Comparison of ENCODE assay signal across 20 cellular contexts in genomic region chr17:44362056-44362355, GRCh38. TPM values are rescaled to one million over a fixed set of nuclear protein-coding genes. Genes with fewer than 3 reads are reported as not detected.
DNase-seq lines count a peak whose midpoint lies in the region; ATAC-seq, FAIRE-seq and TF ChIP-seq lines count a peak whose summit lies in the region.
"Had no signal": no experiment of that assay in that cellular context is flagged by ENCODE, and none has a peak within 500 bp of the region (broad histone marks: within the 10 kb centered on the region; RNA-seq: fewer than 3 reads in every experiment).

No MANE protein-coding gene starts in this region.

- POLR2A ChIA-PET in H1 (lab: Charles Lee; ENCODE audit: partially characterized antibody): interaction anchor here (1.1 to 3.8 kb wide), 12 partner anchors 8 to 171 kb away, joined by 3 to 15 read pairs (median 4); no protein-coding TSS in a partner anchor

- H3K18ac ChIP-seq in H1 (ENCODE audit: extremely low read depth, low read length) (no peak overlapping the region), neuronal stem cell (ENCODE audit: low read length) (peak overlapping the region; percentile 5)

- no peak overlapping the region for H4K8ac ChIP-seq in H1 (ENCODE audit: extremely low read depth, insufficient read depth, low read length)
- H4K8ac ChIP-seq in neuronal stem cell (ENCODE audit: low read depth, low read length): no peak overlapping the region

- H3K27ac ChIP-seq in H1 (ENCODE audit: low read depth, low read length): no peak overlapping the region
- H3K27ac ChIP-seq in neuronal stem cell (replicated peaks; ENCODE audit: low read length): no peak overlapping the region
- H3K27ac ChIP-seq: prostate gland, tibial artery had no signal

- H3K79me1 ChIP-seq in H1 (ENCODE audit: low read depth, low read length): peaks cover 12% of the 10 kb centered on the region
- peaks cover 21% of the 10 kb centered on the region for H3K79me1 ChIP-seq in neuronal stem cell (ENCODE audit: low read depth, low read length)

- CTCF ChIA-PET in H1 (lab: Charles Lee; ENCODE audit: partially characterized antibody): interaction anchor here (0.7 to 10.1 kb wide), 9 partner anchors 11 to 419 kb away, joined by 3 to 177 read pairs (median 4); partner anchors contain the start of gene GRN

- H3K4me2 ChIP-seq in Loucy (ENCODE audit: low read depth, low read length, poor library complexity, severe bottlenecking) (peak overlapping the region; percentile 89), H1 (ENCODE audit: insufficient read depth in 1 of 2, low read depth in 2 of 2, low read length in 2 of 2) (peak overlapping the region; percentile 52 to 79), neuronal stem cell (ENCODE audit: insufficient read depth, low read length, poor library complexity, severe bottlenecking) (peak overlapping the region; percentile 81)

- no peak overlapping the region for H2BK12ac ChIP-seq in H1 (ENCODE audit: low read depth, low read length)
- no peak overlapping the region for H2BK12ac ChIP-seq in neuronal stem cell (ENCODE audit: low read length)

- H3K4me1 ChIP-seq in ES-I3 (ENCODE audit: insufficient read depth, low read length) (peaks cover 20% of the 10 kb centered on the region), Loucy (ENCODE audit: insufficient read depth, low read length, poor library complexity, severe bottlenecking) (peaks cover 10% of the 10 kb centered on the region), H1 (replicated peaks in 1 of 4; ENCODE audit: control insufficient read depth in 3 of 4, insufficient read depth in 4 of 4, low read length in 3 of 4) (peaks cover 9 to 23% (median 18%) of the 10 kb centered on the region in 4 experiments), neuronal stem cell (ENCODE audit: control insufficient read depth in 2 of 2, insufficient read depth in 1 of 2, low read depth in 1 of 2, low read length in 2 of 2) (peaks cover 23% of the 10 kb centered on the region in 2 donors)
- H3K4me1 ChIP-seq: prostate gland had no signal

- H3F3A ChIP-seq in Loucy (ENCODE audit: low read depth): no peaks in the 10 kb centered on the region

- no peak for ATAC-seq in GM21619 (IDR thresholded peaks at IDR 0.05; ENCODE audit: unreplicated experiment)
- ATAC-seq: stimulated activated memory B cell treated with anti-CD40 and anti-IgM and Interleukin-4, amounts not matched to agents 10 μg/mL and 1 μg/mL and 100 μg/mL, for 72 hours had no signal

- H3K79me2 ChIP-seq in Loucy (ENCODE audit: insufficient read depth, low read length): peaks cover 4% of the 10 kb centered on the region; the same call in 1 of the 2 replicates
- peaks cover 0 to 7% of the 10 kb centered on the region in 2 experiments; a peak in 1 of 4 replicates for H3K79me2 ChIP-seq in H1 (ENCODE audit: control insufficient read depth in 1 of 2, insufficient read depth in 2 of 2, low read length in 2 of 2)

- no peak for TF ChIP-seq RAD21 in H1 (IDR thresholded peaks at IDR 0.05 in 1 of 2, conservative IDR thresholded peaks at IDR 0.05 in 1 of 2; ENCODE audit: low read depth in 2 of 2, low read length in 2 of 2)

- H2BK20ac ChIP-seq in H1 (ENCODE audit: low read length): no peak overlapping the region

- H3K36me3 ChIP-seq in ES-I3 (ENCODE audit: insufficient read depth, low read length) (no peaks in the 10 kb centered on the region), Loucy (ENCODE audit: insufficient read depth, low read length) (no peaks in the 10 kb centered on the region), H1 (ENCODE audit: control insufficient read depth in 2 of 4, insufficient read depth in 4 of 4, low read length in 3 of 4) (peaks cover 0 to 6% (median 1%) of the 10 kb centered on the region in 4 experiments; a peak in 1 of 8 replicates), neuronal stem cell (replicated peaks in 1 of 2; ENCODE audit: control insufficient read depth in 2 of 2, insufficient read depth in 2 of 2, low read length in 2 of 2) (peaks cover 2 to 27% of the 10 kb centered on the region in 2 donors)
- H3K36me3 ChIP-seq: prostate gland, tibial artery had no signal

- no peak for FAIRE-seq in H1 (lab: Jason Lieb, UNC)

- no peak overlapping the region for H3K4ac ChIP-seq in H1 (replicated peaks; ENCODE audit: insufficient read length, low read depth, low read length)
- no peak overlapping the region for H3K4ac ChIP-seq in neuronal stem cell (ENCODE audit: low read length)

- no peak overlapping the region for H3K14ac ChIP-seq in H1 (ENCODE audit: insufficient read length)
- H3K14ac ChIP-seq in neuronal stem cell (ENCODE audit: low read length): no peak overlapping the region

- H4K20me1 ChIP-seq in Loucy (ENCODE audit: insufficient read depth, low read length, poor library complexity, severe bottlenecking) (no peaks in the 10 kb centered on the region), H1 (replicated peaks in 1 of 2; ENCODE audit: control insufficient read depth in 1 of 2, insufficient read depth in 2 of 2, low read length in 2 of 2) (peaks cover 3 to 21% of the 10 kb centered on the region in 2 experiments)

- H2BK5ac ChIP-seq in H1 (ENCODE audit: low read depth, low read length) (no peak overlapping the region), neuronal stem cell (ENCODE audit: low read length) (peak overlapping the region; percentile 98)

- H3K27me3 ChIP-seq in Loucy (ENCODE audit: insufficient read depth, low read length, poor library complexity, severe bottlenecking) (no peaks in the 10 kb centered on the region), H1 (replicated peaks in 1 of 4; ENCODE audit: control insufficient read depth in 3 of 4, extremely low read depth in 1 of 4, insufficient read depth in 3 of 4, low read length in 3 of 4) (no peaks in the 10 kb centered on the region), neuronal stem cell (ENCODE audit: control insufficient read depth in 3 of 3, insufficient read depth in 3 of 3, low read depth in 1 of 3, low read length in 3 of 3) (peaks cover 0 to 19% (median 0%) of the 10 kb centered on the region in 3 experiments)

- H4K91ac ChIP-seq in H1 (replicated peaks; ENCODE audit: insufficient read length, low read length) (no peak overlapping the region), neuronal stem cell (ENCODE audit: low read depth, low read length, poor library complexity) (no peak overlapping the region)

- TF ChIP-seq POLR2A in H1 (IDR thresholded peaks at IDR 0.05; ENCODE audit: control extremely low read depth in 1 of 2, low read depth in 2 of 2, low read length in 2 of 2): no peak
- no peak for TF ChIP-seq POLR2A in lower leg skin (IDR thresholded peaks at IDR 0.05)

- H2BK120ac ChIP-seq in H1 (replicated peaks; ENCODE audit: low read depth, low read length): no peak overlapping the region
- H2BK120ac ChIP-seq in neuronal stem cell (ENCODE audit: low read depth, low read length): no peak overlapping the region

- DNase-seq in H1 (ENCODE audit: low read depth in 1 of 2, low spot score in 2 of 2) (no peak), neuronal stem cell (ENCODE audit: low spot score) (no peak), NCI-H2081 treated with DMSO at 0.1 percent for 48 hours (lab: John Stamatoyannopoulos, UW) (no peak), lower leg skin (ENCODE audit: low spot score in 2 of 2) (no peak)
- DNase-seq: activated CD4-positive, alpha-beta T cell treated with anti-CD3 and anti-CD28 coated beads, Interleukin-2, amount 10 ng/mL, durations not matched to agents 24 days and 14 days; activated naive CD4-positive, alpha-beta T cell treated with anti-CD3 and anti-CD28 coated beads, Interleukin-2, amount 10 ng/mL, durations not matched to agents 7 days and 5 days; dermis blood vessel endothelial cell; hippocampal formation; left cardiac atrium; PC-3; stimulated activated CD4-positive, alpha-beta T cell treated with anti-CD3 and anti-CD28 coated beads, Interleukin-12 subunit alpha, Interleukin-12 subunit beta, amount 100 ng/mL, for 4 hours had no signal

- no peak for TF ChIP-seq EP300 in H1 (IDR thresholded peaks at IDR 0.05; ENCODE audit: borderline replicate concordance in 1 of 2, low read depth in 2 of 2, low read length in 2 of 2)

- H3K9ac ChIP-seq in ES-I3 (ENCODE audit: low read depth, low read length) (0 out of 2 replicates have a peak overlapping the region, but pooled peaks have one; percentile 4), Loucy (ENCODE audit: low read depth, low read length, poor library complexity, severe bottlenecking) (no peak overlapping the region), H1 (replicated peaks in 1 of 4; ENCODE audit: extremely low read depth in 1 of 4, low read depth in 3 of 4, low read length in 3 of 4) (no peak overlapping the region), neuronal stem cell (ENCODE audit: low read depth, low read length, poor library complexity) (no peak overlapping the region)

- peaks cover 2% of the 10 kb centered on the region; the same call in 1 of the 2 replicates for H3K23me2 ChIP-seq in H1 (ENCODE audit: low read depth, low read length)

- no peak overlapping the region for H4K5ac ChIP-seq in H1 (ENCODE audit: insufficient read length, low read depth, low read length)

- H3K9me2 ChIP-seq in Loucy (replicated peaks; ENCODE audit: low read depth, low read length): no peaks in the 10 kb centered on the region

- H3K23ac ChIP-seq in H1 (ENCODE audit: insufficient read length): no peak overlapping the region
- no peak overlapping the region for H3K23ac ChIP-seq in neuronal stem cell (ENCODE audit: low read depth, low read length, poor library complexity)

- H2BK15ac ChIP-seq in H1 (ENCODE audit: low read length) (no peak overlapping the region), neuronal stem cell (ENCODE audit: low read length) (peak overlapping the region; percentile 42)

- no peak overlapping the region for H2AK5ac ChIP-seq in H1 (ENCODE audit: low read depth, low read length)
- H2AK5ac ChIP-seq in neuronal stem cell (ENCODE audit: low read depth, low read length): no peak overlapping the region

- intact Hi-C loops in lower leg skin (cut with DNase I; ENCODE audit: low total_unique reads): loop anchor here (1.0 kb wide), 1 partner anchor 143 kb away; the partner anchor contains the start of gene UBTF

- H3K9me3 ChIP-seq in ES-I3 (ENCODE audit: control insufficient read depth, insufficient read depth, low read length) (no peaks in the 10 kb centered on the region), Loucy (ENCODE audit: insufficient read depth, low read depth, low read length) (no peaks in the 10 kb centered on the region), H1 (ENCODE audit: insufficient read depth in 2 of 2, low read depth in 1 of 2, low read length in 1 of 2) (no peaks in the 10 kb centered on the region), neuronal stem cell (replicated peaks in 1 of 2; ENCODE audit: control insufficient read depth in 2 of 2, insufficient read depth in 1 of 2, low read depth in 1 of 2, low read length in 2 of 2) (no peaks in the 10 kb centered on the region)
- H3K9me3 ChIP-seq: prostate gland, tibial artery had no signal

- no peak overlapping the region for H3K56ac ChIP-seq in H1 (replicated peaks; ENCODE audit: insufficient read length, low read depth, low read length)

- TF ChIP-seq CTCF in Loucy (conservative IDR thresholded peaks at IDR 0.05; ENCODE audit: low read length): no peak
- TF ChIP-seq CTCF in H1 (IDR thresholded peaks at IDR 0.05; ENCODE audit: control extremely low read depth in 1 of 3, insufficient read depth in 1 of 3, low read depth in 1 of 3, low read length in 3 of 3): no peak
- no peak for TF ChIP-seq CTCF in lower leg skin (IDR thresholded peaks at IDR 0.05)

- WGBS in H1 (ENCODE audit: extremely low coverage in 1 of 2, insufficient coverage in 1 of 2, insufficient read length in 1 of 2, insufficient replicate concordance in 2 of 2, low coverage in 1 of 2, low lambda C conversion rate in 2 of 2, missing lambda C conversion rate in 1 of 2), 2 experiments: 50% methylated on average over 2 of the region's 4 CpGs; no CpG with 5 or more reads in 1 of the 2 experiments
- WGBS in neuronal stem cell (ENCODE audit: extremely low coverage in 2 of 2, insufficient read length in 2 of 2, insufficient replicate concordance in 1 of 2), 2 donors: no CpG with 5 or more reads among the region's 4 CpGs
- 42 to 57% methylated on average over 4 of the region's 4 CpGs for WGBS in lower leg skin, 2 donors

- no peak overlapping the region for H2AFZ ChIP-seq in Loucy (ENCODE audit: low read length)
- no peak overlapping the region for H2AFZ ChIP-seq in H1 (ENCODE audit: low read length)
- no peak overlapping the region for H2AFZ ChIP-seq in neuronal stem cell (ENCODE audit: low read length)

- H3K4me3 ChIP-seq in Loucy (ENCODE audit: low read length, poor library complexity, severe bottlenecking): no peak overlapping the region
- H3K4me3 ChIP-seq in H1 (ENCODE audit: extremely low read depth in 1 of 4, insufficient read depth in 2 of 4, low read depth in 3 of 4, low read length in 4 of 4): peak overlapping the region in 3 of 4 experiments; percentile 4 to 100 (median 22); a peak in 3 of 8 replicates
- peak overlapping the region; percentile 84 to 97 for H3K4me3 ChIP-seq in neuronal stem cell (ENCODE audit: low read length in 2 of 2)
- H3K4me3 ChIP-seq in lower leg skin (ENCODE audit: low read depth, poor library complexity, severe bottlenecking): no peak overlapping the region
- H3K4me3 ChIP-seq: tibial artery had no signal

RNA-seq across cellular contexts. Expression of gene FAM171A2, which starts 1.6 kb away (rescaled TPM):
- 23.9 and 24.1 TPM in 2 replicates for total RNA-seq in H1 (2021; fragmentation: NEBNext Ultra II Directional; extraction: Animal tissue kit (Norgen Biotek cat#: 25700))
- 21.9 and 31.8 TPM in 2 replicates for polyA plus RNA-seq in H1 (2011; rRNA removed)
- polyA plus RNA-seq in H1 (2011; cell fraction: cytosol; rRNA removed): 21.7 TPM
- 37.0 TPM for polyA plus RNA-seq in H1 (2011; cell fraction: nucleus; rRNA removed)
- polyA plus RNA-seq in H1 (2012, experiment 1 of 2): 10.4 to 25.0 TPM (median 21.9 TPM) in 4 replicates
- 11.7 TPM for polyA plus RNA-seq in H1 (2012, experiment 2 of 2)
- 15.4 TPM for polyA plus RNA-seq in H1 (2013, experiment 1 of 2)
- polyA plus RNA-seq in H1 (2013, experiment 2 of 2): 15.9 TPM
- 14.7 and 17.9 TPM in 2 replicates for polyA minus RNA-seq in H1 (2011; rRNA and poly(A)+ RNA removed)
- polyA minus RNA-seq in H1 (2011; cell fraction: cytosol; rRNA and poly(A)+ RNA removed): 22.5 TPM
- polyA minus RNA-seq in H1 (2011; cell fraction: nucleus; rRNA and poly(A)+ RNA removed): 24.7 TPM
- polyA plus RNA-seq in neuronal stem cell (2013, experiment 1 of 2): 34.5 TPM
- 33.1 TPM for polyA plus RNA-seq in neuronal stem cell (2013, experiment 2 of 2)
- 1 to 10 TPM in 3 of 4 donors, under 1 TPM in 1; 0.95 to 2.8 (median 2.4) TPM for total RNA-seq in lower leg skin
- polyA plus RNA-seq: CD14-positive monocyte had no signal

RNA-seq across cellular contexts. Expression of gene GRN, which starts 16.9 kb away (rescaled TPM):
- 108 and 117 TPM in 2 replicates for total RNA-seq in H1 (2021; fragmentation: NEBNext Ultra II Directional; extraction: Animal tissue kit (Norgen Biotek cat#: 25700))
- 387 and 526 TPM in 2 replicates for polyA plus RNA-seq in H1 (2011; rRNA removed)
- 143 TPM for polyA plus RNA-seq in H1 (2011; cell fraction: cytosol; rRNA removed)
- 360 TPM for polyA plus RNA-seq in H1 (2011; cell fraction: nucleus; rRNA removed)
- polyA plus RNA-seq in H1 (2012, experiment 1 of 2): 137 to 183 TPM (median 169 TPM) in 4 replicates
- polyA plus RNA-seq in H1 (2012, experiment 2 of 2): 165 TPM
- polyA plus RNA-seq in H1 (2013, experiment 1 of 2): 258 TPM
- 236 TPM for polyA plus RNA-seq in H1 (2013, experiment 2 of 2)
- 66.1 and 115 TPM in 2 replicates for polyA minus RNA-seq in H1 (2011; rRNA and poly(A)+ RNA removed)
- 135 TPM for polyA minus RNA-seq in H1 (2011; cell fraction: cytosol; rRNA and poly(A)+ RNA removed)
- polyA minus RNA-seq in H1 (2011; cell fraction: nucleus; rRNA and poly(A)+ RNA removed): 88.4 TPM
- 54.1 TPM for polyA plus RNA-seq in neuronal stem cell (2013, experiment 1 of 2)
- polyA plus RNA-seq in neuronal stem cell (2013, experiment 2 of 2): 53.7 TPM
- 100 to 1,000 TPM; 272 to 295 (median 283) TPM for total RNA-seq in lower leg skin

RNA-seq across cellular contexts. Expression of gene ITGA2B, which starts 27.4 kb away (rescaled TPM):
- 11.3 and 12.3 TPM in 2 replicates for total RNA-seq in H1 (2021; fragmentation: NEBNext Ultra II Directional; extraction: Animal tissue kit (Norgen Biotek cat#: 25700))
- 6.9 and 12.4 TPM in 2 replicates for polyA plus RNA-seq in H1 (2011; rRNA removed)
- polyA plus RNA-seq in H1 (2011; cell fraction: cytosol; rRNA removed): 11.4 TPM
- 59.9 TPM for polyA plus RNA-seq in H1 (2011; cell fraction: nucleus; rRNA removed)
- 9.1 to 21.1 TPM (median 16.5 TPM) in 4 replicates for polyA plus RNA-seq in H1 (2012, experiment 1 of 2)
- 7.0 TPM for polyA plus RNA-seq in H1 (2012, experiment 2 of 2)
- 8.8 TPM for polyA plus RNA-seq in H1 (2013, experiment 1 of 2)
- polyA plus RNA-seq in H1 (2013, experiment 2 of 2): 6.7 TPM
- 5.8 and 5.9 TPM in 2 replicates for polyA minus RNA-seq in H1 (2011; rRNA and poly(A)+ RNA removed)
- 6.3 TPM for polyA minus RNA-seq in H1 (2011; cell fraction: cytosol; rRNA and poly(A)+ RNA removed)
- 16.0 TPM for polyA minus RNA-seq in H1 (2011; cell fraction: nucleus; rRNA and poly(A)+ RNA removed)
- polyA plus RNA-seq in neuronal stem cell (2013, experiment 1 of 2): 6.4 TPM
- polyA plus RNA-seq in neuronal stem cell (2013, experiment 2 of 2): 7.5 TPM
- under 1 TPM in 2 of 4 donors, not detected in 2; 0.10 to 0.30 TPM for total RNA-seq in lower leg skin

RNA-seq across cellular contexts. Expression of gene SLC25A39, which starts 37.4 kb away (rescaled TPM):
- total RNA-seq in H1 (2021; fragmentation: NEBNext Ultra II Directional; extraction: Animal tissue kit (Norgen Biotek cat#: 25700)): 189 and 200 TPM in 2 replicates
- polyA plus RNA-seq in H1 (2011; rRNA removed): 291 and 408 TPM in 2 replicates
- 282 TPM for polyA plus RNA-seq in H1 (2011; cell fraction: cytosol; rRNA removed)
- 575 TPM for polyA plus RNA-seq in H1 (2011; cell fraction: nucleus; rRNA removed)
- 156 to 250 TPM (median 229 TPM) in 4 replicates for polyA plus RNA-seq in H1 (2012, experiment 1 of 2)
- 230 TPM for polyA plus RNA-seq in H1 (2012, experiment 2 of 2)
- 181 TPM for polyA plus RNA-seq in H1 (2013, experiment 1 of 2)
- polyA plus RNA-seq in H1 (2013, experiment 2 of 2): 173 TPM
- polyA minus RNA-seq in H1 (2011; rRNA and poly(A)+ RNA removed): 74.8 and 88.3 TPM in 2 replicates
- 85.4 TPM for polyA minus RNA-seq in H1 (2011; cell fraction: cytosol; rRNA and poly(A)+ RNA removed)
- 119 TPM for polyA minus RNA-seq in H1 (2011; cell fraction: nucleus; rRNA and poly(A)+ RNA removed)
- polyA plus RNA-seq in neuronal stem cell (2013, experiment 1 of 2): 84.8 TPM
- polyA plus RNA-seq in neuronal stem cell (2013, experiment 2 of 2): 84.0 TPM
- 100 to 1,000 TPM in 1 of 4 donors, 10 to 100 TPM in 3; 73.4 to 113 (median 90.0) TPM for total RNA-seq in lower leg skin

RNA-seq across cellular contexts. Expression of gene RUNDC3A, which starts 53.6 kb away (rescaled TPM):
- total RNA-seq in H1 (2021; fragmentation: NEBNext Ultra II Directional; extraction: Animal tissue kit (Norgen Biotek cat#: 25700)): 6.1 and 6.4 TPM in 2 replicates
- polyA plus RNA-seq in H1 (2011; rRNA removed): 13.8 and 15.6 TPM in 2 replicates
- polyA plus RNA-seq in H1 (2011; cell fraction: cytosol; rRNA removed): 11.9 TPM
- polyA plus RNA-seq in H1 (2011; cell fraction: nucleus; rRNA removed): 23.7 TPM
- polyA plus RNA-seq in H1 (2012, experiment 1 of 2): 4.5 to 8.2 TPM (median 6.2 TPM) in 4 replicates
- 5.1 TPM for polyA plus RNA-seq in H1 (2012, experiment 2 of 2)
- 4.7 TPM for polyA plus RNA-seq in H1 (2013, experiment 1 of 2)
- 4.5 TPM for polyA plus RNA-seq in H1 (2013, experiment 2 of 2)
- polyA minus RNA-seq in H1 (2011; rRNA and poly(A)+ RNA removed): 3.8 and 4.3 TPM in 2 replicates
- 6.8 TPM for polyA minus RNA-seq in H1 (2011; cell fraction: cytosol; rRNA and poly(A)+ RNA removed)
- 3.4 TPM for polyA minus RNA-seq in H1 (2011; cell fraction: nucleus; rRNA and poly(A)+ RNA removed)
- polyA plus RNA-seq in neuronal stem cell (2013, experiment 1 of 2): 0.25 TPM
- 0.19 TPM for polyA plus RNA-seq in neuronal stem cell (2013, experiment 2 of 2)
- total RNA-seq in lower leg skin: 10 to 100 TPM; 12.6 to 29.5 (median 17.1) TPM
- total RNA-seq: NCI-H460 had no signal
- polyA plus RNA-seq: IgD-negative memory B cell had no signal

Comparison
In these comparisons a context has a peak if more than half of its experiments do, and no peak if none do; other contexts are left out.
1. H3K4me3 ChIP-seq: peak in H1 (3 of 4) and neuronal stem cell (2 of 2); none in Loucy (single experiment) and lower leg skin (single experiment).
2. Peak in every context shown above with its lines, with median percentiles within 50 percentile points of each other: H3K4me2 ChIP-seq.